Comparison of ENCODE assay signal across 15 cellular contexts in genomic region chr7:842436-843031, GRCh38. TPM values are rescaled to one million over a fixed set of nuclear protein-coding genes. Genes with fewer than 3 reads are reported as not detected.
A peak's percentile ranks its signal among the peaks of the same experiment; 100 is the strongest.
DNase-seq lines count a peak whose midpoint lies in the region; ATAC-seq, FAIRE-seq and TF ChIP-seq lines count a peak whose summit lies in the region.
"Had no signal": no experiment of that assay in that cellular context is flagged by ENCODE, and none has a peak within 500 bp of the region (broad histone marks: within the 10 kb centered on the region; RNA-seq: fewer than 3 reads in every experiment).

No MANE protein-coding gene starts in this region.

- no peak for FAIRE-seq in GM12878 (lab: Jason Lieb, UNC)
- FAIRE-seq: astrocyte had no signal

- H3K4me1 ChIP-seq in HUES64 (ENCODE audit: insufficient read depth, low read length) (no peaks in the 10 kb centered on the region), GM12878 (ENCODE audit: control insufficient read depth, insufficient read depth, low read length) (no peaks in the 10 kb centered on the region), heart left ventricle (peaks cover 4 to 38% (median 22%) of the 10 kb centered on the region in 12 donors), rectal smooth muscle tissue (ENCODE audit: control insufficient read depth, insufficient read depth, low read length) (peaks cover 22% of the 10 kb centered on the region)

- no peak for TF ChIP-seq CTCF in GM12878 (IDR thresholded peaks at IDR 0.05 in 2 of 3, conservative IDR thresholded peaks at IDR 0.05 in 1 of 3; ENCODE audit: control insufficient read depth in 2 of 3, extremely low read depth in 1 of 3, insufficient read depth in 1 of 3, low read depth in 3 of 3, low read length in 3 of 3)
- no peak for TF ChIP-seq CTCF in heart left ventricle (IDR thresholded peaks at IDR 0.05)

- in situ Hi-C loops in GM12878 (cut with MboI): no loop called here

- H4K20me1 ChIP-seq in GM12878 (ENCODE audit: control insufficient read depth, insufficient read depth): no peaks in the 10 kb centered on the region

- H3K27me3 ChIP-seq in HUES64 (ENCODE audit: insufficient read depth, low read length): no peaks in the 10 kb centered on the region
- H3K27me3 ChIP-seq in GM12878 (replicated peaks in 1 of 2; ENCODE audit: control insufficient read depth in 2 of 2, insufficient read depth in 2 of 2, low read length in 1 of 2): no peaks in the 10 kb centered on the region
- H3K27me3 ChIP-seq in heart left ventricle: no peaks in the 10 kb centered on the region
- H3K27me3 ChIP-seq in rectal smooth muscle tissue (ENCODE audit: control insufficient read depth, insufficient read depth, low read length): no peaks in the 10 kb centered on the region
- H3K27me3 ChIP-seq: neutrophil had no signal

- RAD21 ChIA-PET in GM12878 (lab: Charles Lee; ENCODE audit: unreplicated experiment): no interaction called here

- TF ChIP-seq RAD21 in GM12878 (IDR thresholded peaks at IDR 0.05; ENCODE audit: insufficient read depth, low read depth, low read length): no peak

- 0 out of 2 replicates have a peak overlapping the region, but pooled peaks have one; percentile 13 for H3K9ac ChIP-seq in HUES64 (ENCODE audit: low read depth, low read length)
- H3K9ac ChIP-seq in GM12878 (ENCODE audit: control insufficient read depth, insufficient read depth, low read length): no peak overlapping the region
- H3K9ac ChIP-seq in rectal smooth muscle tissue (ENCODE audit: low read length): no peak overlapping the region

- H2AFZ ChIP-seq in GM12878 (ENCODE audit: control insufficient read depth, low read depth, low read length): no peak overlapping the region

- no peak overlapping the region for H3K27ac ChIP-seq in HUES64 (ENCODE audit: low read depth, low read length)
- H3K27ac ChIP-seq in GM12878 (ENCODE audit: control insufficient read depth, insufficient read depth): no peak overlapping the region
- H3K27ac ChIP-seq in heart left ventricle: peak overlapping the region in 6 of 12 donors; percentile 2 to 78 (median 46)
- peak overlapping the region; percentile 88 for H3K27ac ChIP-seq in rectal smooth muscle tissue (ENCODE audit: low read depth, low read length)
- H3K27ac ChIP-seq: neutrophil had no signal

- no peak for ATAC-seq in GM12878
- peak; percentile 77 to 83 (median 80) for ATAC-seq in heart left ventricle
- ATAC-seq in GM21447 (IDR thresholded peaks at IDR 0.05; ENCODE audit: unreplicated experiment): no peak
- ATAC-seq in HG02798 (IDR thresholded peaks at IDR 0.05; ENCODE audit: poor library complexity, unreplicated experiment): no peak

- CTCF ChIA-PET in GM12878 (lab: Yijun Ruan, JAX): interaction anchor here (1.2 kb wide), 1 partner anchor 30 kb away, joined by 3 read pairs; no protein-coding TSS in a partner anchor

- DNase-seq in GM12878 (ENCODE audit: low read depth, low spot score): no peak
- DNase-seq in heart left ventricle: peak in 1 of 5 donors; percentile 50
- DNase-seq in epidermal melanocyte (ENCODE audit: insufficient read length, low spot score): no peak
- no peak for DNase-seq in activated effector memory CD4-positive, alpha-beta T cell treated with anti-CD3 and anti-CD28 coated beads, Interleukin-2, amount 50 U/mL, for 16 hours
- DNase-seq: CD4-positive, CD25-positive, alpha-beta regulatory T cell; erythroblast; islet precursor cell; NCI-H446 treated with DMSO at 0.1 percent for 48 hours; SIG-M5 had no signal

- POLR2A ChIA-PET in GM12878 (lab: Charles Lee): no interaction called here

- no peaks in the 10 kb centered on the region; the same call in 1 of the 2 replicates for H3K79me2 ChIP-seq in GM12878 (ENCODE audit: control insufficient read depth, insufficient read depth, low read length)

- TF ChIP-seq POLR2A in GM12878 (IDR thresholded peaks at IDR 0.05; ENCODE audit: low read depth, low read length): no peak
- no peak for TF ChIP-seq POLR2A in heart left ventricle (IDR thresholded peaks at IDR 0.05)

- intact Hi-C loops in GM12878 (cut with micrococcal nuclease; ENCODE audit: unreplicated experiment): no loop called here
- intact Hi-C loops in heart left ventricle (cut with DNase I): no loop called here

- H3K9me3 ChIP-seq in HUES64 (ENCODE audit: insufficient read depth, low read depth, low read length) (no peaks in the 10 kb centered on the region), GM12878 (replicated peaks; ENCODE audit: control insufficient read depth, insufficient read depth, low read length) (no peaks in the 10 kb centered on the region; the same call in 2 of the 3 replicates), heart left ventricle (no peaks in the 10 kb centered on the region)
- H3K9me3 ChIP-seq: neutrophil had no signal

- TSS peak; percentile 14 for BruUV-seq in GM12878 (replicated peaks; lab: Mats Ljungman, UMichigan)

- SMC1A ChIA-PET in GM12878 (lab: Charles Lee; ENCODE audit: uncharacterized antibody, unreplicated experiment): interaction anchor here (2.0 kb wide), 1 partner anchor 30 kb away, joined by 7 read pairs; no protein-coding TSS in a partner anchor

- peaks cover 75% of the 10 kb centered on the region for H3K36me3 ChIP-seq in HUES64 (ENCODE audit: insufficient read depth, low read length)
- H3K36me3 ChIP-seq in GM12878 (ENCODE audit: control insufficient read depth in 2 of 2, insufficient read depth in 2 of 2, low read length in 1 of 2): peaks cover 14 to 21% of the 10 kb centered on the region in 2 experiments
- H3K36me3 ChIP-seq in heart left ventricle: peaks cover 0 to 82% (median 63%) of the 10 kb centered on the region in 9 donors
- H3K36me3 ChIP-seq in rectal smooth muscle tissue (ENCODE audit: control insufficient read depth, insufficient read depth, low read length): peaks cover 25% of the 10 kb centered on the region
- H3K36me3 ChIP-seq: neutrophil had no signal

- H3K4me3 ChIP-seq in HUES64 (ENCODE audit: low read length) (no peak overlapping the region), GM12878 (no peak overlapping the region), heart left ventricle (no peak overlapping the region), rectal smooth muscle tissue (ENCODE audit: low read length) (peak overlapping the region; percentile 45)

- WGBS in HUES64: 95% methylated on average over 8 of the region's 8 CpGs
- 89% methylated on average over 8 of the region's 8 CpGs for WGBS in GM12878 (ENCODE audit: insufficient coverage, insufficient replicate concordance, low lambda C conversion rate, missing lambda C conversion rate)
- WGBS in heart left ventricle, 4 donors: 56 to 67% (median 61%) methylated on average over 8 of the region's 8 CpGs

- H3K4me2 ChIP-seq in GM12878 (ENCODE audit: control insufficient read depth, insufficient read depth): no peak overlapping the region

- TF ChIP-seq EP300 in GM12878 (IDR thresholded peaks at IDR 0.05; ENCODE audit: borderline replicate concordance in 1 of 2, control insufficient read depth in 1 of 2, low read depth in 2 of 2, low read length in 2 of 2): no peak

TF ChIP-seq in GM12878, 131 proteins besides CTCF, POLR2A, EP300 and RAD21 (continues in another document):
- TF ChIP-seq TBL1XR1 (IDR thresholded peaks at IDR 0.05; ENCODE audit: low read depth, low read length) (no peak), JUNB (IDR thresholded peaks at IDR 0.05) (no peak), SREBF1 (IDR thresholded peaks at IDR 0.05; ENCODE audit: low read length) (no peak), ZZZ3 (IDR thresholded peaks at IDR 0.05; ENCODE audit: control insufficient read depth, insufficient read length, low read depth) (no peak), ZNF207 (IDR thresholded peaks at IDR 0.05; ENCODE audit: borderline replicate concordance) (no peak), MXI1 (IDR thresholded peaks at IDR 0.05; ENCODE audit: low read depth, low read length) (no peak)

RNA-seq across cellular contexts. Expression of gene SUN1, which starts 10.3 kb away (rescaled TPM):
- 52.1 TPM for polyA plus RNA-seq in HUES64 (2013, experiment 1 of 2)
- 54.1 TPM for polyA plus RNA-seq in HUES64 (2013, experiment 2 of 2)
- 717 and 806 TPM in 2 replicates for total RNA-seq in GM12878 (2013; cell fraction: nucleolus; rRNA removed)
- 65.2 and 70.7 TPM in 2 replicates for total RNA-seq in GM12878 (2014; rRNA removed)
- 33.0 and 33.5 TPM in 2 replicates for total RNA-seq in GM12878 (2014; rRNA removed; fragmentation: Illumina TruSeq; extraction: Trizol)
- total RNA-seq in GM12878 (2021): 69.3 and 75.8 TPM in 2 replicates
- polyA plus RNA-seq in GM12878 (2011; ENCODE audit: low read depth): 38.0 TPM
- 71.4 and 107 TPM in 2 replicates for polyA plus RNA-seq in GM12878 (2011; rRNA removed)
- 116 and 211 TPM in 2 replicates for polyA plus RNA-seq in GM12878 (2011; cell fraction: cytosol; rRNA removed)
- 517 and 533 TPM in 2 replicates for polyA plus RNA-seq in GM12878 (2011; cell fraction: nucleus; rRNA removed)
- polyA plus RNA-seq in GM12878 (2012): 77.9 and 87.3 TPM in 2 replicates
- 35.2 and 43.4 TPM in 2 replicates for polyA plus RNA-seq in GM12878 (2014; fragmentation: Illumina TruSeq; extraction: Trizol)
- 10 to 100 TPM; 27.8 to 28.1 TPM for polyA plus RNA-seq in GM12878 (2014; fragmentation: Nextera tagmentation; extraction: Ambion mirVana)
- polyA plus RNA-seq in GM12878 (2014; rRNA removed): 89.9 and 106 TPM in 2 replicates
- 10 to 100 TPM; 64.7 to 66.8 TPM for polyA plus RNA-seq in GM12878 (2016; fragmentation: Nextera tagmentation; extraction: Ambion mirVana)
- 73.1 and 122 TPM in 2 replicates for polyA minus RNA-seq in GM12878 (2011; rRNA and poly(A)+ RNA removed)
- 18.4 and 29.0 TPM in 2 replicates for polyA minus RNA-seq in GM12878 (2011; cell fraction: cytosol; rRNA and poly(A)+ RNA removed)
- polyA minus RNA-seq in GM12878 (2011; cell fraction: nucleus; rRNA and poly(A)+ RNA removed): 180 and 264 TPM in 2 replicates
- 100 to 1,000 TPM; 117 to 203 (median 157) TPM for total RNA-seq in heart left ventricle
- polyA plus RNA-seq in heart left ventricle: 100 to 1,000 TPM; 111 to 148 TPM

RNA-seq across cellular contexts. Expression of gene GET4, which starts 33.8 kb away (rescaled TPM):
- polyA plus RNA-seq in HUES64 (2013, experiment 1 of 2): 46.5 TPM
- 44.1 TPM for polyA plus RNA-seq in HUES64 (2013, experiment 2 of 2)
- 17.2 and 17.8 TPM in 2 replicates for total RNA-seq in GM12878 (2013; cell fraction: nucleolus; rRNA removed)
- total RNA-seq in GM12878 (2014; rRNA removed) (42.9 and 53.6 TPM in 2 replicates), GM12878 (2014; rRNA removed; fragmentation: Illumina TruSeq; extraction: Trizol) (12.0 and 16.1 TPM in 2 replicates), GM12878 (2021) (40.7 and 42.1 TPM in 2 replicates), heart left ventricle (10 to 100 TPM; 14.6 to 27.3 (median 18.6) TPM)
- polyA plus RNA-seq in GM12878 (2011; ENCODE audit: low read depth): 18.4 TPM
- polyA plus RNA-seq in GM12878 (2011; rRNA removed) (17.6 and 25.9 TPM in 2 replicates), GM12878 (2014; fragmentation: Illumina TruSeq; extraction: Trizol) (4.4 and 14.0 TPM in 2 replicates), GM12878 (2014; fragmentation: Nextera tagmentation; extraction: Ambion mirVana) (1 to 10 TPM in 1 of 2 experiments, under 1 TPM in 1; 0.66 to 2.3 TPM), GM12878 (2014; rRNA removed) (69.0 and 76.0 TPM in 2 replicates), GM12878 (2016; fragmentation: Nextera tagmentation; extraction: Ambion mirVana) (10 to 100 TPM; 68.9 to 73.8 TPM), heart left ventricle (10 to 100 TPM; 19.7 to 34.1 TPM)
- polyA plus RNA-seq in GM12878 (2011; cell fraction: cytosol; rRNA removed): 37.7 and 58.5 TPM in 2 replicates
- 78.1 and 98.0 TPM in 2 replicates for polyA plus RNA-seq in GM12878 (2011; cell fraction: nucleus; rRNA removed)
- polyA plus RNA-seq in GM12878 (2012): 31.9 and 33.0 TPM in 2 replicates
- 4.9 and 14.2 TPM in 2 replicates for polyA minus RNA-seq in GM12878 (2011; rRNA and poly(A)+ RNA removed)
- polyA minus RNA-seq in GM12878 (2011; cell fraction: cytosol; rRNA and poly(A)+ RNA removed): 4.7 and 9.1 TPM in 2 replicates
- 9.3 and 12.3 TPM in 2 replicates for polyA minus RNA-seq in GM12878 (2011; cell fraction: nucleus; rRNA and poly(A)+ RNA removed)

Comparison
In these comparisons a context has a peak if more than half of its experiments do, and no peak if none do; other contexts are left out.
1. ATAC-seq: peak in heart left ventricle (4 of 4); none in GM12878 (single experiment), GM21447 (single experiment) and HG02798 (single experiment).